19 cellular contexts compared by ENCODE assay signal in genomic region chr4:28075557-28075956, GRCh38.
"Had no signal": no experiment of that assay in that cellular context is flagged by ENCODE, and none has a peak within 500 bp of the region (broad histone marks: within the 10 kb centered on the region; RNA-seq: fewer than 3 reads in every experiment).

No MANE protein-coding gene starts in this region.

- H3K4me3 Mint-ChIP-seq: T-cell had no signal

- H3K4me3 ChIP-seq: MG63 had no signal

- H3K36me3 ChIP-seq: MG63 had no signal

- DNase-seq: Karpas-422, KG1, MG63, NCI-H1092, NCI-H1436, NCI-H187 treated with DMSO at 0.1 percent for 48 hours, NCI-H2029 treated with DMSO at 0.1 percent for 48 hours, NCI-H226, NCI-H446, NCI-H510A, NCI-H524 treated with DMSO at 0.1 percent for 48 hours, NCI-H69, NCI-H774, PC-3, SHP77, SK-N-SH, SW 1271, T-cell had no signal

- H3K27me3 ChIP-seq: MG63 had no signal

- H3K27ac ChIP-seq: RWPE1 had no signal

- H3K36me3 Mint-ChIP-seq: T-cell had no signal

- H3K27me3 Mint-ChIP-seq: T-cell had no signal

- H3K9me3 ChIP-seq: MG63, SK-N-SH had no signal

- H3K27ac Mint-ChIP-seq: T-cell had no signal

- H3K4me1 Mint-ChIP-seq: T-cell had no signal
